ENCODE assay signal across 8 cellular contexts in the genomic region with DNA sequence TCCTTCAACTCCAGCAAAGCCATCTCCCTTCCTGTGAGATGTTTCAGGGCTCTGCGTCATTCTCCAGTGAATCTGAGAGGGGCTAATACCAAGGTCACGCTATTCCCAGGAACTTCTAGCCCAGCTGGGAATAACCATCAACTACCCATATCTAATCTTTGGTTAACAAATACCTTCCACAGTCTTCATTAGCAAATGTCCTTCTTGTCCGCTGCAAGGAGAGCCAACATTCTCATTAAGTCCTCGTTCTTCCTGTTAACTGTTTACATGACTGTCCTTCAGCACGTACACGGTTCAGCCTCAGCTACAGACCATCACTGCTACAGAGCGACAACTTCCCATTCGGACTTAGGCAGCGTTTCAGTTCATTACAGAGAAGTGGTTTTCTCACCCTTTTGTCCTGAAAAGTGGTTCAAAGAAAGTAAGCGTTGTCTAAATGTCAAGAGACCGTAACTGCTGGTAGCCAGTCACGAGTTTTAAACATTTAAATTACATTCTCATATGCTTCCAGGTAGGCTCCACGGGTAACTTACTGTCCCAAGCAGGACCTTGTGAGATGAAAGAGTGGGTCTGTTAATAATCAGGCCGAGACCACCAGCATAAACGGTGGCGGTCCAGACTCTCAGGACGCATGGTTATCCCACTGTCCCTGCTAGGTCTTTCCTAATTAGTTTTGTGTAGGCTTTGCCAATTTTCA.
DNase-seq lines count a peak whose midpoint lies in the region; ATAC-seq and TF ChIP-seq lines count a peak whose summit lies in the region.

No MANE protein-coding gene starts in this region.

- CTCF ChIA-PET in GM10248 (lab: Yijun Ruan, JAX), result interaction anchor here (0.9 to 1.3 kb wide), 2 partner anchors 10 to 32 kb away, joined by 3 read pairs; no protein-coding TSS in a partner anchor

- H3K36me3 ChIP-seq in lung (ENCODE audit: control insufficient read depth in 2 of 2, insufficient read depth in 2 of 2, low read length in 2 of 2), result no peaks in the 10 kb centered on the region

- 38 to 46% methylated on average over 17 of the region's 17 CpGs for WGBS in lung, 2 donors

- no peaks in the 10 kb centered on the region for H3K9me3 ChIP-seq in lung (ENCODE audit: control insufficient read depth in 2 of 2, insufficient read depth in 1 of 2, low read length in 1 of 2)

- in situ Hi-C loops in astrocyte of the cerebellum (cut with HindIII; ENCODE audit: low sequenced_read_pairs), result no loop called here

- ATAC-seq in HG02798 (IDR thresholded peaks at IDR 0.05; ENCODE audit: poor library complexity, unreplicated experiment), result peak; percentile 87
- ATAC-seq in lung (ENCODE audit: insufficient read depth, low FRiP score), result peak; percentile 24
- ATAC-seq in GM19328 (IDR thresholded peaks at IDR 0.05; ENCODE audit: unreplicated experiment), result no peak

- POLR2A ChIA-PET in GM10248 (lab: Yijun Ruan, JAX), result interaction anchor here (0.7 kb wide), 1 partner anchor 1620 kb away, joined by 4 read pairs; no protein-coding TSS in a partner anchor

- no peak for TF ChIP-seq CTCF in GM10248 (IDR thresholded peaks at IDR 0.05; ENCODE audit: control extremely low read depth, extremely low read depth, low read depth, missing control alignments)
- no peak for TF ChIP-seq CTCF in astrocyte of the cerebellum (IDR thresholded peaks at IDR 0.05; ENCODE audit: low read depth, low read length, missing control alignments)
- no peak for TF ChIP-seq CTCF in lung (IDR thresholded peaks at IDR 0.05; ENCODE audit: control extremely low read depth, extremely low read depth)

- peak overlapping the region; percentile 80 to 82 for H3K27ac ChIP-seq in lung (ENCODE audit: low read depth in 1 of 2, low read length in 1 of 2)

- H3K27me3 ChIP-seq in lung (ENCODE audit: control insufficient read depth, insufficient read depth), result no peaks in the 10 kb centered on the region

- no peak overlapping the region for H3K4me3 ChIP-seq in astrocyte of the cerebellum (ENCODE audit: low read depth, low read length)
- H3K4me3 ChIP-seq in lung, result peak overlapping the region; percentile 7

- peaks cover 21 to 27% of the 10 kb centered on the region in 2 donors for H3K4me1 ChIP-seq in lung (ENCODE audit: control insufficient read depth in 2 of 2, insufficient read depth in 2 of 2, low read length in 2 of 2)

- DNase-seq in GM10248 (ENCODE audit: extremely low spot score) (peak; percentile 45), astrocyte of the cerebellum (ENCODE audit: low read depth) (peak; percentile 88), lung (ENCODE audit: low spot score) (no peak), HUDEP-2 (lab: John Stamatoyannopoulos, UW; ENCODE audit: unreplicated experiment in 76 of 76) (no peak), HPDE6-E6E7 (ENCODE audit: extremely low spot score) (no peak), NCI-H748 (lab: John Stamatoyannopoulos, UW; ENCODE audit: unreplicated experiment) (no peak)

Comparison
In these comparisons a context has a peak if more than half of its experiments do, and no peak if none do; other contexts are left out.
1. DNase-seq: peak in GM10248 (single experiment) and astrocyte of the cerebellum (single experiment); none in lung (single experiment), HUDEP-2 (0 of 76), HPDE6-E6E7 (single experiment) and NCI-H748 (single experiment).